In genomic region chr4:153528705-153529493, GRCh38 we compare ENCODE assay signal across 9 cellular contexts.
DNase-seq lines count a peak whose midpoint lies in the region; ATAC-seq and TF ChIP-seq lines count a peak whose summit lies in the region.
"Had no signal": no experiment of that assay in that cellular context is flagged by ENCODE, and none has a peak within 500 bp of the region (broad histone marks: within the 10 kb centered on the region; RNA-seq: fewer than 3 reads in every experiment).

No MANE protein-coding gene starts in this region.

- intact Hi-C loops in heart left ventricle (cut with DNase I), result no loop called here

- DNase-seq in CMK (ENCODE audit: low read depth), result peak; percentile 61
- no peak for DNase-seq in activated naive CD4-positive, alpha-beta T cell treated with anti-CD3 and anti-CD28 coated beads, Interleukin-2, amount 50 U/mL, for 72 hours (ENCODE audit: low spot score in 2 of 2)
- no peak for DNase-seq in heart left ventricle
- DNase-seq in midbrain (lab: John Stamatoyannopoulos, UW), result no peak
- DNase-seq in brain microvascular endothelial cell, result no peak
- no peak for DNase-seq in NCI-H1417 (lab: John Stamatoyannopoulos, UW)

- peak; percentile 43 for ATAC-seq in GM19452 (IDR thresholded peaks at IDR 0.05; ENCODE audit: unreplicated experiment)
- ATAC-seq in HG03342 (IDR thresholded peaks at IDR 0.05; ENCODE audit: unreplicated experiment), result peak; percentile 47
- peak; percentile 82 to 88 for ATAC-seq in activated naive CD4-positive, alpha-beta T cell treated with anti-CD3 and anti-CD28 coated beads, Interleukin-2, amount 50 U/mL, for 72 hours
- no peak for ATAC-seq in heart left ventricle

- TF ChIP-seq CTCF in heart left ventricle (IDR thresholded peaks at IDR 0.05) (no peak), brain microvascular endothelial cell (IDR thresholded peaks at IDR 0.05; ENCODE audit: low read depth, low read length, missing control alignments) (no peak)

- H3K36me3 ChIP-seq in heart left ventricle (no peaks in the 10 kb centered on the region), brain microvascular endothelial cell (replicated peaks) (no peaks in the 10 kb centered on the region)
- H3K36me3 ChIP-seq: cardiac muscle cell had no signal

- peaks cover 4 to 87% (median 52%) of the 10 kb centered on the region in 12 donors for H3K4me1 ChIP-seq in heart left ventricle

- no peak for TF ChIP-seq POLR2A in heart left ventricle (IDR thresholded peaks at IDR 0.05)

- in situ Hi-C loops in brain microvascular endothelial cell (cut with HindIII; ENCODE audit: low pct_ligation_motif_present, low sequenced_read_pairs), result no loop called here

- H3K36me3 Mint-ChIP-seq in activated naive CD4-positive, alpha-beta T cell treated with anti-CD3 and anti-CD28 coated beads, Interleukin-2, amount 50 U/mL, for 72 hours, result peaks cover 0 to 34% of the 10 kb centered on the region in 2 donors

- H3K27ac ChIP-seq in heart left ventricle, result peak overlapping the region in 1 of 12 donors; percentile 47
- no peak overlapping the region for H3K27ac ChIP-seq in brain microvascular endothelial cell
- H3K27ac ChIP-seq: cardiac muscle cell had no signal

- no peaks in the 10 kb centered on the region for H3K9me3 ChIP-seq in heart left ventricle

- no peak overlapping the region for H3K4me3 ChIP-seq in heart left ventricle
- H3K4me3 ChIP-seq in brain microvascular endothelial cell (ENCODE audit: low read depth, low read length), result no peak overlapping the region
- H3K4me3 ChIP-seq: cardiac muscle cell had no signal

- no peaks in the 10 kb centered on the region for H3K9me3 Mint-ChIP-seq in activated naive CD4-positive, alpha-beta T cell treated with anti-CD3 and anti-CD28 coated beads, Interleukin-2, amount 50 U/mL, for 72 hours

- H3K27ac Mint-ChIP-seq in activated naive CD4-positive, alpha-beta T cell treated with anti-CD3 and anti-CD28 coated beads, Interleukin-2, amount 50 U/mL, for 72 hours, result peak overlapping the region; percentile 98

- 87 to 91% (median 89%) methylated on average over 6 of the region's 6 CpGs for WGBS in heart left ventricle, 4 donors

- H3K27me3 ChIP-seq in heart left ventricle (no peaks in the 10 kb centered on the region), brain microvascular endothelial cell (replicated peaks) (no peaks in the 10 kb centered on the region)
- H3K27me3 ChIP-seq: cardiac muscle cell had no signal

Comparison
In these comparisons a context has a peak if more than half of its experiments do, and no peak if none do; other contexts are left out.
1. ATAC-seq: peak in GM19452 (single experiment), HG03342 (single experiment) and activated naive CD4-positive, alpha-beta T cell treated with anti-CD3 and anti-CD28 coated beads, Interleukin-2, amount 50 U/mL, for 72 hours (2 of 2); none in heart left ventricle (0 of 4).